Comparison of ENCODE assay signal across 23 cellular contexts in genomic region chr18:58401191-58401590, GRCh38.
DNase-seq lines count a peak whose midpoint lies in the region; ATAC-seq and TF ChIP-seq lines count a peak whose summit lies in the region.
"Had no signal": no experiment of that assay in that cellular context is flagged by ENCODE, and none has a peak within 500 bp of the region (broad histone marks: within the 10 kb centered on the region; RNA-seq: fewer than 3 reads in every experiment).

No MANE protein-coding gene starts in this region.

- no peaks in the 10 kb centered on the region for H3K36me3 Mint-ChIP-seq in T-helper 2 cell treated with Interferon-gamma antibody and Interleukin-4, amounts not matched to agents 5 μg/mL and 100 μg/mL, for 36 hours (ENCODE audit: low read depth)
- H3K36me3 Mint-ChIP-seq: CD4-positive, CD25-positive, alpha-beta regulatory T cell had no signal

- no peak for ATAC-seq in right lobe of liver
- ATAC-seq: GM12878, GM23338, PC-3 had no signal

- H3K27ac ChIP-seq in BLaER1, result peak overlapping the region; percentile 32
- no peak overlapping the region; a peak in 2 of 22 replicates for H3K27ac ChIP-seq in BLaER1 treated with 17β-estradiol and CSF1 and Interleukin-3, amounts not matched to agents 10 nM and 100 nM
- peak overlapping the region; percentile 59 to 99 (median 76) for H3K27ac ChIP-seq in right lobe of liver
- H3K27ac ChIP-seq: KMS-11 had no signal

- H3K4me1 Mint-ChIP-seq in T-helper 2 cell treated with Interferon-gamma antibody and Interleukin-4, amounts not matched to agents 5 μg/mL and 100 μg/mL, for 36 hours (ENCODE audit: low read depth), result peaks cover 5% of the 10 kb centered on the region

- intact Hi-C loops in right lobe of liver (cut with DNase I), result loop anchor here in 1 of 2 donors (5.0 kb wide), 1 partner anchor 46 kb away; no protein-coding TSS in a partner anchor

- no peak overlapping the region for H3K4me3 Mint-ChIP-seq in T-helper 2 cell treated with Interferon-gamma antibody and Interleukin-4, amounts not matched to agents 5 μg/mL and 100 μg/mL, for 36 hours
- H3K4me3 Mint-ChIP-seq: GM23338 had no signal

- TF ChIP-seq CTCF in right lobe of liver (IDR thresholded peaks at IDR 0.05), result no peak

- TF ChIP-seq POLR2A in right lobe of liver (IDR thresholded peaks at IDR 0.05), result no peak

- H3K4me2 ChIP-seq in BLaER1, result peak overlapping the region; percentile 77
- peak overlapping the region in 8 of 11 experiments; percentile 61 to 92 (median 77); a peak in 14 of 22 replicates for H3K4me2 ChIP-seq in BLaER1 treated with 17β-estradiol and CSF1 and Interleukin-3, amounts not matched to agents 10 nM and 100 nM
- H3K4me2 ChIP-seq: GM23338, KMS-11 had no signal

- no peaks in the 10 kb centered on the region for H3K27me3 Mint-ChIP-seq in T-helper 2 cell treated with Interferon-gamma antibody and Interleukin-4, amounts not matched to agents 5 μg/mL and 100 μg/mL, for 36 hours (ENCODE audit: low read depth)

- H3K36me3 ChIP-seq in BLaER1 (no peaks in the 10 kb centered on the region), right lobe of liver (no peaks in the 10 kb centered on the region)
- H3K36me3 ChIP-seq in BLaER1 treated with 17β-estradiol and CSF1 and Interleukin-3, amounts not matched to agents 10 nM and 100 nM, result peaks cover 0 to 4% (median 0%) of the 10 kb centered on the region in 11 experiments; a peak in 2 of 22 replicates

- WGBS in right lobe of liver (ENCODE audit: insufficient coverage, low coverage, low lambda C conversion rate, missing lambda C conversion rate), result 77% methylated on average over 2 of the region's 2 CpGs

- no peaks in the 10 kb centered on the region for H3K9me3 Mint-ChIP-seq in T-helper 2 cell treated with Interferon-gamma antibody and Interleukin-4, amounts not matched to agents 5 μg/mL and 100 μg/mL, for 36 hours
- H3K9me3 Mint-ChIP-seq: CD4-positive, CD25-positive, alpha-beta regulatory T cell; GM23338 had no signal

- H3K9ac ChIP-seq in BLaER1, result peak overlapping the region; percentile 58; the same call in 1 of the 2 replicates
- peak overlapping the region in 2 of 11 experiments; percentile 4 to 57; a peak in 3 of 22 replicates for H3K9ac ChIP-seq in BLaER1 treated with 17β-estradiol and CSF1 and Interleukin-3, amounts not matched to agents 10 nM and 100 nM
- H3K9ac ChIP-seq: KMS-11 had no signal

- peak overlapping the region; percentile 17 for H3K27ac Mint-ChIP-seq in T-helper 2 cell treated with Interferon-gamma antibody and Interleukin-4, amounts not matched to agents 5 μg/mL and 100 μg/mL, for 36 hours
- H3K27ac Mint-ChIP-seq: GM23338 had no signal

- no peak for DNase-seq in T-helper 2 cell treated with Interferon-gamma antibody and Interleukin-4, amounts not matched to agents 5 μg/mL and 100 μg/mL, for 36 hours (ENCODE audit: low spot score)
- DNase-seq in right lobe of liver, result no peak
- no peak for DNase-seq in activated CD4-positive, CD25-positive, alpha-beta regulatory T cell (lab: John Stamatoyannopoulos, UW)
- DNase-seq in NCI-H2081 (lab: John Stamatoyannopoulos, UW), result no peak
- DNase-seq in ACHN, result no peak
- DNase-seq: AML-193, GF-D8, HCEC 1CT, MV-4-11, NCI-H1417, NCI-H187, NCI-H2227 treated with DMSO at 0.1 percent for 48 hours, NCI-H510A treated with DMSO at 0.1 percent for 48 hours, NCI-H774, PC-3, RPMI8226, SIG-M5 had no signal

- no peaks in the 10 kb centered on the region for H4K20me1 ChIP-seq in BLaER1
- no peaks in the 10 kb centered on the region; a peak in 1 of 22 replicates for H4K20me1 ChIP-seq in BLaER1 treated with 17β-estradiol and CSF1 and Interleukin-3, amounts not matched to agents 10 nM and 100 nM

- peaks cover 100% of the 10 kb centered on the region for H3K4me1 ChIP-seq in BLaER1
- peaks cover 26 to 100% (median 96%) of the 10 kb centered on the region in 10 experiments for H3K4me1 ChIP-seq in BLaER1 treated with 17β-estradiol and CSF1 and Interleukin-3, amounts not matched to agents 10 nM and 100 nM
- peaks cover 0 to 70% (median 19%) of the 10 kb centered on the region in 4 donors for H3K4me1 ChIP-seq in right lobe of liver

- peak overlapping the region; percentile 53; the same call in 1 of the 2 replicates for H3K4me3 ChIP-seq in BLaER1
- H3K4me3 ChIP-seq in BLaER1 treated with 17β-estradiol and CSF1 and Interleukin-3, amounts not matched to agents 10 nM and 100 nM, result no peak overlapping the region
- no peak overlapping the region for H3K4me3 ChIP-seq in right lobe of liver
- H3K4me3 ChIP-seq: GM12878, GM23338 had no signal

- in situ Hi-C loops in ACHN (cut with HindIII; ENCODE audit: low pct_ligation_motif_present, low pct_unique_long_range_greater_than_20kb, low sequenced_read_pairs), result no loop called here

- H3K9me3 ChIP-seq in BLaER1, result no peaks in the 10 kb centered on the region
- H3K9me3 ChIP-seq in BLaER1 treated with 17β-estradiol and CSF1 and Interleukin-3, amounts not matched to agents 10 nM and 100 nM (replicated peaks in 1 of 11), result no peaks in the 10 kb centered on the region
- no peaks in the 10 kb centered on the region for H3K9me3 ChIP-seq in right lobe of liver

- H3K27me3 ChIP-seq in BLaER1, result 0 out of 2 replicates have a peak, but pooled peaks cover 2% of the 10 kb centered on the region
- no peaks in the 10 kb centered on the region; a peak in 1 of 22 replicates for H3K27me3 ChIP-seq in BLaER1 treated with 17β-estradiol and CSF1 and Interleukin-3, amounts not matched to agents 10 nM and 100 nM
- H3K27me3 ChIP-seq in right lobe of liver, result no peaks in the 10 kb centered on the region

Comparison
In these comparisons a context has a peak if more than half of its experiments do, and no peak if none do; other contexts are left out.
1. H3K27ac ChIP-seq: peak in BLaER1 (single experiment) and right lobe of liver (3 of 3); none in BLaER1 treated with 17β-estradiol and CSF1 and Interleukin-3, amounts not matched to agents 10 nM and 100 nM (0 of 11).